In the genomic region with DNA sequence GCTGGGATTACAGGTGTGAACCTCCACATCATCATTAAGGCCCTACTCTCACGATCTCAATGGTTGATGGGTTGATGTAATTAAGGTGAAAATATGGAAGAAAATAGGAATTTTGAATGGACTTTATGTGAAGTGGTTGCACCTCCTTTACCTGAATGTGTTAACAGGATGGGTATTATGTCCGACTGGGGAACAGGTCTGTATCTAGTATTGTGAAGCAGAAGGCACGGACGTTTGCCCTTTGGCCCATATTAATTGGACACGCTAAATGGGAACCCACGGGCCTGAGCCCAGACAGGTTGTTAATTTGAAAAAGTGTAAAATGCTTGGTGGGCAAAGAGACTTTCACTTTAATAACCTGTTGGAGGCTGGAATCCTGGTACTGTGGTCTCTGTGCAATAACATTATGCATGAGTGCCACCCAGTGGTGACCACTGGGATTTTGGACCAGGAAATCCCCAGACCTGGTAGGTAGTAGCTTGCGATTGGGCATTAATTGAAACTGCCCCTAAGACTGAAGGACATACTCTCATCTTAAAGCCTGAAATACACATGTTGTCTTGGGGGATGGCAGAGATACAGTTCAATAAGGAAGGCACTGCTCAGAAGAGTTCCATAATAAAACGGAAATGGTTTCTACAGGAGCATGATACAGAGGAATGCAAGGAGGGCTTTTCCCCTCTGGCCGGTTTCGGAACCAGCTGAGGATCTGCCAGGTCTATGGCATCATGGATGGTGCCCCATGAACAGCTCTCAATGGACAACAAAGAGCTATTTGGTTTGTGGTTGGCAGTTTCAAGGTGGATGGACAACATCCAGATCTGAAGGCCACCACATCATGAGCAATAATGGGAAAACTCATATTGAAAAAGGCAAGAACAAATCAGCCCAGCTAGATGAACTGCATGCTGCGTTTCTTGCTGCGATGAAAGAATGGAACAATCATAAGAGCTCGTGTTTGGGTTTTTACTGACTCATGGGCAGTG, we compare ENCODE assay signal across 8 cellular contexts. TPM values are rescaled to one million over a fixed set of nuclear protein-coding genes. Genes with fewer than 3 reads are reported as not detected.
DNase-seq lines count a peak whose midpoint lies in the region; ATAC-seq and TF ChIP-seq lines count a peak whose summit lies in the region.

No MANE protein-coding gene starts in this region.

- H3K9ac ChIP-seq in parathyroid adenoma, result no peak overlapping the region

- H3K79me2 ChIP-seq in parathyroid adenoma, result no peaks in the 10 kb centered on the region

- no peaks in the 10 kb centered on the region for H3K36me3 ChIP-seq in MG63
- no peaks in the 10 kb centered on the region for H3K36me3 ChIP-seq in parathyroid adenoma (ENCODE audit: control insufficient read depth, insufficient read depth, low read length)

- H3K27me3 ChIP-seq in AG04450 (ENCODE audit: control insufficient read depth, insufficient read depth, low read length) (peaks cover 24% of the 10 kb centered on the region), MG63 (peaks cover 2% of the 10 kb centered on the region; the same call in 1 of the 2 replicates), parathyroid adenoma (ENCODE audit: control insufficient read depth, insufficient read depth, low read length) (no peaks in the 10 kb centered on the region)

- peak; percentile 47 for ATAC-seq in GM18870 (IDR thresholded peaks at IDR 0.05; ENCODE audit: unreplicated experiment)

- DNase-seq in AG04450 (ENCODE audit: low read depth, low spot score) (peak; percentile 48), MG63 (peak; percentile 51), SK-N-DZ (ENCODE audit: low spot score) (peak; percentile 64), globus pallidus (ENCODE audit: low spot score) (peak; percentile 69), ureter (ENCODE audit: low spot score) (peak; percentile 82)
- DNase-seq in activated naive CD4-positive, alpha-beta T cell treated with Interleukin-2 at 50 U/mL for 16 hours, result peak; percentile 74

- CTCF ChIA-PET in AG04450 (lab: Charles Lee), result interaction anchor here (0.6 to 9.4 kb wide), 29 partner anchors 8 to 462 kb away, joined by 3 to 159 read pairs (median 5); partner anchors contain the start of gene IPPK

- no peak overlapping the region for H2AFZ ChIP-seq in parathyroid adenoma

- POLR2A ChIA-PET in AG04450 (lab: Yijun Ruan, JAX), result no interaction called here

- no peaks in the 10 kb centered on the region for H3K4me1 ChIP-seq in parathyroid adenoma

- H3K4me3 ChIP-seq in AG04450 (ENCODE audit: low read depth, low read length) (no peak overlapping the region), MG63 (no peak overlapping the region), parathyroid adenoma (ENCODE audit: low read depth, low read length) (no peak overlapping the region)

- no peak overlapping the region for H3K27ac ChIP-seq in AG04450 (ENCODE audit: low read depth, low read length)
- H3K27ac ChIP-seq in parathyroid adenoma, result no peak overlapping the region

- H3K9me3 ChIP-seq in AG04450 (ENCODE audit: control insufficient read depth, insufficient read depth, low read length) (no peaks in the 10 kb centered on the region), MG63 (no peaks in the 10 kb centered on the region; the same call in 1 of the 2 replicates), parathyroid adenoma (ENCODE audit: control insufficient read depth, low read length) (no peaks in the 10 kb centered on the region)

- TF ChIP-seq CTCF in AG04450 (IDR thresholded peaks at IDR 0.05; ENCODE audit: low read depth, low read length) (peak; percentile 82), parathyroid adenoma (IDR thresholded peaks at IDR 0.05) (peak; percentile 61)

- H3K4me2 ChIP-seq in parathyroid adenoma (ENCODE audit: low read length), result peak overlapping the region; percentile 32

RNA-seq across cellular contexts. Expression of gene BICD2, which starts 26.2 kb away (rescaled TPM):
- polyA plus RNA-seq in AG04450 (2011; rRNA removed), result 11.2 and 13.4 TPM in 2 replicates
- polyA minus RNA-seq in AG04450 (2011; rRNA and poly(A)+ RNA removed), result 11.1 and 12.5 TPM in 2 replicates
- total RNA-seq in MG63 (2014; rRNA removed; shearing (Covaris generic); ENCODE audit: low replicate concordance), result 35.6 and 49.5 TPM in 2 replicates
- polyA plus RNA-seq in SK-N-DZ (2014; cell fraction: cytosol; rRNA removed), result 18.7 and 20.2 TPM in 2 replicates
- polyA plus RNA-seq in SK-N-DZ (2014; cell fraction: nucleus; rRNA removed), result 13.1 and 16.6 TPM in 2 replicates
- total RNA-seq in ureter, result 28.5 TPM
